11 cellular contexts compared by ENCODE assay signal in the genomic region with DNA sequence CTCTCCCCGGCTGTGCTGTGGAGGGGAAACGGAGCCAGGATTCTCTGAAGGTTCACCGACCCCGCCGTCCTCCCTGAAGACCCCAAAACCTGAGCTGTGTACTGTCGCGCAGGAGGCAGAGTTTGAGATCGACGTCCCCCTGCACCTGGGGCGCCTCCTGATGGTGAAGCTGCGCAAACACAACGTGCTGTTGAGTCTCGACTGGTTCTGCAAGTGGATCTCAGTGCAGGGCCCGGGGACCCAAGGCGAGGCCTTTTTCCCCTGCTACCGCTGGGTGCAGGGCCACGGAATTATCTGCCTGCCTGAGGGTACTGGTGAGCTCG.
DNase-seq lines count a peak whose midpoint lies in the region; ATAC-seq and TF ChIP-seq lines count a peak whose summit lies in the region.
"Had no signal": no experiment of that assay in that cellular context is flagged by ENCODE, and none has a peak within 500 bp of the region (broad histone marks: within the 10 kb centered on the region; RNA-seq: fewer than 3 reads in every experiment).

No MANE protein-coding gene starts in this region.

- no peak overlapping the region for H3K4me3 Mint-ChIP-seq in activated naive CD8-positive, alpha-beta T cell treated with anti-CD3 and anti-CD28 coated beads, Interleukin-2, amount 10 ng/mL, durations not matched to agents 7 days and 5 days

- H3K27me3 Mint-ChIP-seq in activated naive CD8-positive, alpha-beta T cell treated with anti-CD3 and anti-CD28 coated beads, Interleukin-2, amount 10 ng/mL, durations not matched to agents 7 days and 5 days, result peaks cover 29% of the 10 kb centered on the region

- no peaks in the 10 kb centered on the region for H3K9me3 Mint-ChIP-seq in activated naive CD8-positive, alpha-beta T cell treated with anti-CD3 and anti-CD28 coated beads, Interleukin-2, amount 10 ng/mL, durations not matched to agents 7 days and 5 days

- no peak overlapping the region for H3K27ac Mint-ChIP-seq in activated naive CD8-positive, alpha-beta T cell treated with anti-CD3 and anti-CD28 coated beads, Interleukin-2, amount 10 ng/mL, durations not matched to agents 7 days and 5 days

- ATAC-seq in activated naive CD8-positive, alpha-beta T cell treated with anti-CD3 and anti-CD28 coated beads, Interleukin-2, amount 10 ng/mL, durations not matched to agents 7 days and 5 days (ENCODE audit: low read depth), result peak; percentile 26

- peaks cover 1% of the 10 kb centered on the region for H3K36me3 Mint-ChIP-seq in activated naive CD8-positive, alpha-beta T cell treated with anti-CD3 and anti-CD28 coated beads, Interleukin-2, amount 10 ng/mL, durations not matched to agents 7 days and 5 days

- POLR2A ChIA-PET in activated naive CD8-positive, alpha-beta T cell treated with anti-CD3 and anti-CD28 coated beads, Interleukin-2, amount 10 ng/mL, durations not matched to agents 7 days and 5 days (lab: Charles Lee), result no interaction called here

- no peaks in the 10 kb centered on the region for H3K4me1 Mint-ChIP-seq in activated naive CD8-positive, alpha-beta T cell treated with anti-CD3 and anti-CD28 coated beads, Interleukin-2, amount 10 ng/mL, durations not matched to agents 7 days and 5 days

- peak; percentile 37 for TF ChIP-seq CTCF in GM13976 (IDR thresholded peaks at IDR 0.05; ENCODE audit: borderline replicate concordance, control extremely low read depth, extremely low read depth, insufficient read depth, missing control alignments)

- DNase-seq in 8988T, result peak; percentile 26
- peak; percentile 56 for DNase-seq in GM13976 (ENCODE audit: low spot score)
- DNase-seq in activated naive CD8-positive, alpha-beta T cell treated with anti-CD3 and anti-CD28 coated beads, Interleukin-2, amount 10 ng/mL, durations not matched to agents 7 days and 5 days, result no peak
- DNase-seq in iris pigment epithelial cell (ENCODE audit: low read depth), result peak; percentile 24
- DNase-seq in HCEC 1CT, result no peak
- DNase-seq in HPDE6-E6E7 (ENCODE audit: extremely low spot score), result no peak
- DNase-seq in NOMO-1 treated with dmso at 0.1 percent for 144 hours (lab: John Stamatoyannopoulos, UW; ENCODE audit: unreplicated experiment), result no peak
- no peak for DNase-seq in T-helper 9 cell
- DNase-seq: cortex of kidney, occipital lobe, tibial artery had no signal

- in situ Hi-C loops in GM13976 (cut with MboI; ENCODE audit: low sequenced_read_pairs, unreplicated experiment), result no loop called here

Comparison
In these comparisons a context has a peak if more than half of its experiments do, and no peak if none do; other contexts are left out.
1. DNase-seq: peak in 8988T (single experiment), GM13976 (single experiment) and iris pigment epithelial cell (single experiment); none in activated naive CD8-positive, alpha-beta T cell treated with anti-CD3 and anti-CD28 coated beads, Interleukin-2, amount 10 ng/mL, durations not matched to agents 7 days and 5 days (single experiment), HCEC 1CT (single experiment), HPDE6-E6E7 (single experiment), NOMO-1 treated with dmso at 0.1 percent for 144 hours (single experiment) and T-helper 9 cell (single experiment).